1 cellular context compared by ENCODE assay signal in the genomic region with DNA sequence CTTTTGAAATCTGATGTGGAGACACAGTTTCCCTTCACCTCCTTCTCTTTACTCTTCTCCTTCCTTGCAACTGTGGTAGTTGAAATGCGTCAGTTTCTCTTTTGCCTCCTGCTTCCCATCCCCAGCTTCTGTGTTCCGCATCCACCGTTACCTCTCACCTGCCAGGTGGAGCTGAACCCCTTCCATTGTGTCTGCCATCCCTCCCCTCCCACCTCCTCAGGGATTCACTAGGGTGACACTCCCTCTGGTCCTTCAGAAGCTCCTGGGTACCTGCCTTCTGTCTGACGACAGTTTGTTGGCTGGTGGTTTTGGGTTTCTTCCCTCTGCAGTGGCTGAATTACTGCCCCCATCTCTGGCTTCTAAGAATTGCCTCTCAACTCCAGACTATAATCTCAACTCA.
TF ChIP-seq lines count a peak whose summit lies in the region.

No MANE protein-coding gene starts in this region.

TF ChIP-seq in H1, 55 proteins besides CTCF, POLR2A, EP300 and RAD21 (continued from another document):
- TF ChIP-seq SP1 (IDR thresholded peaks at IDR 0.05; ENCODE audit: low read depth, low read length) = no peak
- TF ChIP-seq, protein P1, sequence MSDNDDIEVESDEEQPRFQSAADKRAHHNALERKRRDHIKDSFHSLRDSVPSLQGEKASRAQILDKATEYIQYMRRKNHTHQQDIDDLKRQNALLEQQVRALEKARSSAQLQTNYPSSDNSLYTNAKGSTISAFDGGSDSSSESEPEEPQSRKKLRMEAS (IDR thresholded peaks at IDR 0.05) = no peak
- no peak for TF ChIP-seq TBP (IDR thresholded peaks at IDR 0.05; ENCODE audit: low read depth, low read length)
- TF ChIP-seq CHD1 (IDR thresholded peaks at IDR 0.05; ENCODE audit: low read depth, low read length) = no peak
- no peak for TF ChIP-seq POU5F1 (IDR thresholded peaks at IDR 0.05; ENCODE audit: low read depth, low read length)
